ENCODE assay signal across 10 cellular contexts in genomic region chr1:39540504-39541031, GRCh38. TPM values are rescaled to one million over a fixed set of nuclear protein-coding genes. Genes with fewer than 3 reads are reported as not detected.
A peak's percentile ranks its signal among the peaks of the same experiment; 100 is the strongest.
DNase-seq lines count a peak whose midpoint lies in the region; ATAC-seq lines count a peak whose summit lies in the region.
"Had no signal": no experiment of that assay in that cellular context is flagged by ENCODE, and none has a peak within 500 bp of the region (broad histone marks: within the 10 kb centered on the region; RNA-seq: fewer than 3 reads in every experiment).

No MANE protein-coding gene starts in this region.

- H2BK120ac ChIP-seq in trophoblast cell (ENCODE audit: insufficient read depth, low read length, poor library complexity), result no peak overlapping the region

- WGBS in trophoblast cell (ENCODE audit: extremely low coverage, insufficient coverage, insufficient read length), result no CpG with 5 or more reads among the region's 13 CpGs

- no peak overlapping the region for H3K4me2 ChIP-seq in trophoblast cell (ENCODE audit: low read length)

- H3K14ac ChIP-seq in trophoblast cell (ENCODE audit: low read length), result no peak overlapping the region

- H3K36me3 ChIP-seq in trophoblast cell (ENCODE audit: control insufficient read depth in 1 of 2, insufficient read depth in 2 of 2, low read length in 2 of 2), result peaks cover 5 to 15% of the 10 kb centered on the region in 2 experiments

- no peak overlapping the region for H4K8ac ChIP-seq in trophoblast cell (ENCODE audit: low read depth, low read length)

- no peak overlapping the region for H4K91ac ChIP-seq in trophoblast cell (ENCODE audit: low read depth, low read length)

- DNase-seq in COLO829 (ENCODE audit: low spot score) (peak; percentile 76), SHP77 (lab: John Stamatoyannopoulos, UW) (peak; percentile 27 to 53), foreskin melanocyte (peak; percentile 87), trophoblast cell (peak; percentile 70 to 71), NCI-H1417 treated with DMSO at 0.1 percent for 48 hours (lab: John Stamatoyannopoulos, UW) (no peak)
- no peak for DNase-seq in activated CD4-positive, alpha-beta T cell treated with anti-CD3 and anti-CD28 coated beads for 1 hour
- no peak for DNase-seq in stimulated activated naive CD4-positive, alpha-beta T cell (lab: John Stamatoyannopoulos, UW)
- DNase-seq: NCI-H345, T-helper 9 cell had no signal

- H2AK5ac ChIP-seq in trophoblast cell (ENCODE audit: low read length), result no peak overlapping the region

- no peak overlapping the region for H2BK5ac ChIP-seq in trophoblast cell (ENCODE audit: low read depth, low read length, poor library complexity)

- H3K4me3 ChIP-seq in trophoblast cell (ENCODE audit: low read depth, low read length), result no peak overlapping the region

- no peak overlapping the region for H3K18ac ChIP-seq in trophoblast cell (ENCODE audit: low read length)

- H3K27ac ChIP-seq in trophoblast cell (ENCODE audit: low read depth, low read length), result no peak overlapping the region

- no peaks in the 10 kb centered on the region for H3K79me2 ChIP-seq in trophoblast cell (ENCODE audit: control insufficient read depth, insufficient read depth, low read length, poor library complexity)

- H2BK12ac ChIP-seq in trophoblast cell (ENCODE audit: low read length), result no peak overlapping the region

- H3K79me1 ChIP-seq in trophoblast cell (ENCODE audit: low read length), result no peaks in the 10 kb centered on the region

- ATAC-seq in GM18520 (IDR thresholded peaks at IDR 0.05; ENCODE audit: unreplicated experiment), result no peak

- no peak overlapping the region for H3K4ac ChIP-seq in trophoblast cell (ENCODE audit: low read depth, low read length)

- no peak overlapping the region for H3K9ac ChIP-seq in trophoblast cell (ENCODE audit: low read length)

- H4K12ac ChIP-seq in trophoblast cell (ENCODE audit: low read depth, low read length), result no peak overlapping the region

- H3K23ac ChIP-seq in trophoblast cell (ENCODE audit: low read length), result no peak overlapping the region

- no peaks in the 10 kb centered on the region for H3K9me3 ChIP-seq in trophoblast cell (ENCODE audit: insufficient read depth, low read depth, low read length)

- H3K27me3 ChIP-seq in trophoblast cell (ENCODE audit: insufficient read depth, low read length), result no peaks in the 10 kb centered on the region

- H2AFZ ChIP-seq in trophoblast cell (ENCODE audit: insufficient read depth, low read length, poor library complexity), result no peak overlapping the region

- no peaks in the 10 kb centered on the region for H3K4me1 ChIP-seq in trophoblast cell (ENCODE audit: control insufficient read depth in 1 of 2, insufficient read depth in 2 of 2, low read length in 2 of 2)

RNA-seq across cellular contexts. Expression of gene PABPC4, which starts 36.0 kb away (rescaled TPM):
- 159 and 165 TPM in 2 replicates for polyA plus RNA-seq in trophoblast cell (2013)

RNA-seq across cellular contexts. Expression of gene BMP8A, which starts 49.1 kb away (rescaled TPM):
- not detected in 2 replicates for polyA plus RNA-seq in trophoblast cell (2013)

Comparison
In these comparisons a context has a peak if more than half of its experiments do, and no peak if none do; other contexts are left out.
1. DNase-seq: peak in COLO829 (single experiment), SHP77 (2 of 2), foreskin melanocyte (single experiment) and trophoblast cell (2 of 2); none in NCI-H1417 treated with DMSO at 0.1 percent for 48 hours (single experiment), activated CD4-positive, alpha-beta T cell treated with anti-CD3 and anti-CD28 coated beads for 1 hour (single experiment) and stimulated activated naive CD4-positive, alpha-beta T cell (0 of 6).